ENCODE assay signal across 2 cellular contexts in the genomic region with DNA sequence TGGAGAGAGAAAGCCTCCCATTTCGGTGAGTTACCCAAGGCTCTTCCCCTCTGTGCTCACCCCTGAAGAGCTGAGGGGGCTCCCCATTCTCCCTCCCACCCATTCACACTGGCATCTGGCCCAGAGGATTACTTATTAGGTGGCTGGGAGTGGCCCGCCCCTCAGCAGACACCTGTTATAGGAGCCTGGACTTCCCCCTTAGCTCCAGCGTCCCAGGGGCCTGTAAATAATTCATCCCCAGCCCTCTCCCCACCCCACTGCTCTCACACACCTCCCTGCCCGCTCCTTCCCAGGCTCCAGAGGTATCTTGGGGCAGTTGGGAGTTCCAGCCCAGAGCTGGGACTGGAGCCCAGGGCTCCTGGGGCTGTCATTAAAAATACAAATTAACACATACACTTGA.
TF ChIP-seq lines count a peak whose summit lies in the region.

No MANE protein-coding gene starts in this region.

TF ChIP-seq in GM12878, 131 proteins besides CTCF, POLR2A, EP300 and RAD21:
- TF ChIP-seq SMARCA5 (IDR thresholded peaks at IDR 0.05): no peak
- TF ChIP-seq IKZF1 (conservative IDR thresholded peaks at IDR 0.05): peak; percentile 36; the same call in 1 of the 2 replicates
- TF ChIP-seq, protein P1, sequence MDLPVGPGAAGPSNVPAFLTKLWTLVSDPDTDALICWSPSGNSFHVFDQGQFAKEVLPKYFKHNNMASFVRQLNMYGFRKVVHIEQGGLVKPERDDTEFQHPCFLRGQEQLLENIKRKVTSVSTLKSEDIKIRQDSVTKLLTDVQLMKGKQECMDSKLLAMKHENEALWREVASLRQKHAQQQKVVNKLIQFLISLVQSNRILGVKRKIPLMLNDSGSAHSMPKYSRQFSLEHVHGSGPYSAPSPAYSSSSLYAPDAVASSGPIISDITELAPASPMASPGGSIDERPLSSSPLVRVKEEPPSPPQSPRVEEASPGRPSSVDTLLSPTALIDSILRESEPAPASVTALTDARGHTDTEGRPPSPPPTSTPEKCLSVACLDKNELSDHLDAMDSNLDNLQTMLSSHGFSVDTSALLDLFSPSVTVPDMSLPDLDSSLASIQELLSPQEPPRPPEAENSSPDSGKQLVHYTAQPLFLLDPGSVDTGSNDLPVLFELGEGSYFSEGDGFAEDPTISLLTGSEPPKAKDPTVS (IDR thresholded peaks at IDR 0.05; ENCODE audit: low read depth, low read length): no peak
- TF ChIP-seq MTA2 (IDR thresholded peaks at IDR 0.05; ENCODE audit: low read depth): 0 out of 2 replicates have a peak, but pooled peaks have one; percentile 16
- no peak for TF ChIP-seq HDAC2 (IDR thresholded peaks at IDR 0.05)

TF ChIP-seq in HepG2, 621 proteins besides CTCF, POLR2A, EP300 and RAD21:
- no peak for TF ChIP-seq SATB2 (CRISPR knock-in tag; IDR thresholded peaks at IDR 0.05)
- TF ChIP-seq JARID2 (CRISPR knock-in tag; IDR thresholded peaks at IDR 0.05; ENCODE audit: insufficient replicate concordance): no peak
- TF ChIP-seq, protein P2, sequence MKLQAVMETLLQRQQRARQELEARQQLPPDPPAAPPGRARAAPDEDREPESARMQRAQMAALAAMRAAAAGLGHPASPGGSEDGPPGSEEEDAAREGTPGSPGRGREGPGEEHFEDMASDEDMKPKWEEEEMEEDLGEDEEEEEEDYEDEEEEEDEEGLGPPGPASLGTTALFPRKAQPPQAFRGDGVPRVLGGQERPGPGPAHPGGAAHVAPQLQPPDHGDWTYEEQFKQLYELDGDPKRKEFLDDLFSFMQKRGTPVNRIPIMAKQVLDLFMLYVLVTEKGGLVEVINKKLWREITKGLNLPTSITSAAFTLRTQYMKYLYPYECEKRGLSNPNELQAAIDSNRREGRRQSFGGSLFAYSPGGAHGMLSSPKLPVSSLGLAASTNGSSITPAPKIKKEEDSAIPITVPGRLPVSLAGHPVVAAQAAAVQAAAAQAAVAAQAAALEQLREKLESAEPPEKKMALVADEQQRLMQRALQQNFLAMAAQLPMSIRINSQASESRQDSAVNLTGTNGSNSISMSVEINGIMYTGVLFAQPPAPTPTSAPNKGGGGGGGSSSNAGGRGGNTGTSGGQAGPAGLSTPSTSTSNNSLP (IDR thresholded peaks at IDR 0.05; ENCODE audit: low read depth, low read length): no peak
- TF ChIP-seq, protein P3, sequence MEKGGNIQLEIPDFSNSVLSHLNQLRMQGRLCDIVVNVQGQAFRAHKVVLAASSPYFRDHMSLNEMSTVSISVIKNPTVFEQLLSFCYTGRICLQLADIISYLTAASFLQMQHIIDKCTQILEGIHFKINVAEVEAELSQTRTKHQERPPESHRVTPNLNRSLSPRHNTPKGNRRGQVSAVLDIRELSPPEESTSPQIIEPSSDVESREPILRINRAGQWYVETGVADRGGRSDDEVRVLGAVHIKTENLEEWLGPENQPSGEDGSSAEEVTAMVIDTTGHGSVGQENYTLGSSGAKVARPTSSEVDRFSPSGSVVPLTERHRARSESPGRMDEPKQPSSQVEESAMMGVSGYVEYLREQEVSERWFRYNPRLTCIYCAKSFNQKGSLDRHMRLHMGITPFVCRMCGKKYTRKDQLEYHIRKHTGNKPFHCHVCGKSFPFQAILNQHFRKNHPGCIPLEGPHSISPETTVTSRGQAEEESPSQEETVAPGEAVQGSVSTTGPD (CRISPR knock-in tag; IDR thresholded peaks at IDR 0.05): no peak
- TF ChIP-seq NFRKB (IDR thresholded peaks at IDR 0.05): no peak
- no peak for TF ChIP-seq ZFP36L2 (CRISPR knock-in tag; IDR thresholded peaks at IDR 0.05)
- TF ChIP-seq ZNF136 (CRISPR knock-in tag; IDR thresholded peaks at IDR 0.05; ENCODE audit: low read depth): no peak
- TF ChIP-seq ZNF605 (CRISPR knock-in tag; IDR thresholded peaks at IDR 0.05): no peak
- TF ChIP-seq U2AF2 (IDR thresholded peaks at IDR 0.05; ENCODE audit: low read depth, low read length): no peak
- TF ChIP-seq, protein P4, sequence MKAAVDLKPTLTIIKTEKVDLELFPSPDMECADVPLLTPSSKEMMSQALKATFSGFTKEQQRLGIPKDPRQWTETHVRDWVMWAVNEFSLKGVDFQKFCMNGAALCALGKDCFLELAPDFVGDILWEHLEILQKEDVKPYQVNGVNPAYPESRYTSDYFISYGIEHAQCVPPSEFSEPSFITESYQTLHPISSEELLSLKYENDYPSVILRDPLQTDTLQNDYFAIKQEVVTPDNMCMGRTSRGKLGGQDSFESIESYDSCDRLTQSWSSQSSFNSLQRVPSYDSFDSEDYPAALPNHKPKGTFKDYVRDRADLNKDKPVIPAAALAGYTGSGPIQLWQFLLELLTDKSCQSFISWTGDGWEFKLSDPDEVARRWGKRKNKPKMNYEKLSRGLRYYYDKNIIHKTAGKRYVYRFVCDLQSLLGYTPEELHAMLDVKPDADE (CRISPR knock-in tag; IDR thresholded peaks at IDR 0.05): no peak
- TF ChIP-seq, protein P5, sequence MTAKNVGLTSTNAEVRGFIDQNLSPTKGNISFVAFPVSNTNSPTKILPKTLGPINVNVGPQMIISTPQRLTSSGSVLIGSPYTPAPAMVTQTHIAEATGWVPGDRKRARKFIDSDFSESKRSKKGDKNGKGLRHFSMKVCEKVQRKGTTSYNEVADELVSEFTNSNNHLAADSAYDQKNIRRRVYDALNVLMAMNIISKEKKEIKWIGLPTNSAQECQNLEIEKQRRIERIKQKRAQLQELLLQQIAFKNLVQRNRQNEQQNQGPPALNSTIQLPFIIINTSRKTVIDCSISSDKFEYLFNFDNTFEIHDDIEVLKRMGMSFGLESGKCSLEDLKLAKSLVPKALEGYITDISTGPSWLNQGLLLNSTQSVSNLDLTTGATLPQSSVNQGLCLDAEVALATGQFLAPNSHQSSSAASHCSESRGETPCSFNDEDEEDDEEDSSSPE (CRISPR knock-in tag; IDR thresholded peaks at IDR 0.05): no peak
- no peak for TF ChIP-seq ZBTB7A (CRISPR knock-in tag; IDR thresholded peaks at IDR 0.05)
- no peak for TF ChIP-seq TBP (CRISPR knock-in tag; IDR thresholded peaks at IDR 0.05)
- TF ChIP-seq ZNF124 (CRISPR knock-in tag; IDR thresholded peaks at IDR 0.05): no peak
- TF ChIP-seq SNAPC2 (CRISPR knock-in tag; IDR thresholded peaks at IDR 0.05): no peak
- no peak for TF ChIP-seq SP140L (CRISPR knock-in tag; IDR thresholded peaks at IDR 0.05; ENCODE audit: borderline replicate concordance)
- TF ChIP-seq CCAR2 (optimal IDR thresholded peaks at IDR 0.05; ENCODE audit: low read depth, low read length): no peak
- TF ChIP-seq, protein P6, sequence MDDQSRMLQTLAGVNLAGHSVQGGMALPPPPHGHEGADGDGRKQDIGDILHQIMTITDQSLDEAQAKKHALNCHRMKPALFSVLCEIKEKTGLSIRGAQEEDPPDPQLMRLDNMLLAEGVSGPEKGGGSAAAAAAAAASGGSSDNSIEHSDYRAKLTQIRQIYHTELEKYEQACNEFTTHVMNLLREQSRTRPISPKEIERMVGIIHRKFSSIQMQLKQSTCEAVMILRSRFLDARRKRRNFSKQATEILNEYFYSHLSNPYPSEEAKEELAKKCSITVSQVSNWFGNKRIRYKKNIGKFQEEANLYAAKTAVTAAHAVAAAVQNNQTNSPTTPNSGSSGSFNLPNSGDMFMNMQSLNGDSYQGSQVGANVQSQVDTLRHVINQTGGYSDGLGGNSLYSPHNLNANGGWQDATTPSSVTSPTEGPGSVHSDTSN (CRISPR knock-in tag; IDR thresholded peaks at IDR 0.05; ENCODE audit: borderline replicate concordance): no peak
- TF ChIP-seq SRF (IDR thresholded peaks at IDR 0.05; ENCODE audit: low read depth, low read length): no peak
